ENCODE assay signal across 11 cellular contexts in the genomic region with DNA sequence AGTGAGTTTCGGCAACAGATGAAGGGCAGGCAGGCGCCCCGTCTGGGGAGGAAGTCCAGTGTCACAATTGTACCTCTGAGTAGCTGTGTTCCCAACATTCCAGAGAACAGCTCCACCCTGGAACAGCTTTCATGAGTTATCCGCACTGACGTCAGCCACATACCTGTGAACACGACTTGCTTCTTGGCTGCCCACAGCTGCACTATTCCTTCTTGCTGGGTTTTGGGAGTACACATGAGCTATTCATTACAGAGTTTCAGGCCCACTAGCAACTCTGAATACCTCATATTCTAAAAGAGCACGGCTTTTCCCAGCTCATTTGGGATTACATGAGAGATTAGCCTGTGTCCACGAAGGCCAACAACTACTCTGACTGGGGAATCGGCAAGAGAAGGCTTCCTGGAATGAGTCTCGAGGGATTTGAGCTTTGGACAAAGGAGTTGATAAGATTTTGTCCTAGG. TPM values are rescaled to one million over a fixed set of nuclear protein-coding genes. Genes with fewer than 3 reads are reported as not detected.
DNase-seq lines count a peak whose midpoint lies in the region; ATAC-seq and TF ChIP-seq lines count a peak whose summit lies in the region.
"Had no signal": no experiment of that assay in that cellular context is flagged by ENCODE, and none has a peak within 500 bp of the region (broad histone marks: within the 10 kb centered on the region; RNA-seq: fewer than 3 reads in every experiment).

No MANE protein-coding gene starts in this region.

- POLR2A ChIA-PET in Caco-2 (lab: Charles Lee) = interaction anchor here (0.5 to 2.2 kb wide), 16 partner anchors 9 to 154 kb away, joined by 3 to 46 read pairs (median 5); a partner anchor contains a TSS

- BruUV-seq in Caco-2 (replicated peaks; lab: Mats Ljungman, UMichigan) = no TSS peak

- H3K27ac Mint-ChIP-seq in Caco-2 (ENCODE audit: unreplicated experiment) = peak overlapping the region; percentile 99
- H3K27ac Mint-ChIP-seq in T-helper 17 cell = peak overlapping the region; percentile 4
- peak overlapping the region; percentile 29 for H3K27ac Mint-ChIP-seq in nephron progenitor cell
- no peak overlapping the region for H3K27ac Mint-ChIP-seq in natural killer cell
- H3K27ac Mint-ChIP-seq: activated naive CD8-positive, alpha-beta T cell treated with anti-CD3 and anti-CD28 coated beads, Interleukin-2, amount 10 ng/mL, durations not matched to agents 7 days and 5 days had no signal

- DNase-seq in Caco-2 = peak; percentile 87 to 93
- DNase-seq in T-helper 17 cell = no peak
- DNase-seq in fibroblast of villous mesenchyme (ENCODE audit: low read depth) = peak; percentile 34
- DNase-seq in nephron progenitor cell = no peak
- DNase-seq in natural killer cell = no peak
- no peak for DNase-seq in globus pallidus (ENCODE audit: low spot score)
- DNase-seq: activated naive CD8-positive, alpha-beta T cell treated with anti-CD3 and anti-CD28 coated beads, Interleukin-2, amount 10 ng/mL, durations not matched to agents 7 days and 5 days; DMS79 treated with DMSO at 0.1 percent for 48 hours; NCI-H2107 had no signal

- peaks cover 25% of the 10 kb centered on the region for H3K4me1 ChIP-seq in Caco-2

- H3K27me3 Mint-ChIP-seq in Caco-2 (ENCODE audit: insufficient read depth, unreplicated experiment) (no peaks in the 10 kb centered on the region), T-helper 17 cell (no peaks in the 10 kb centered on the region), nephron progenitor cell (ENCODE audit: low read depth, poor library complexity) (peaks cover 3% of the 10 kb centered on the region), natural killer cell (ENCODE audit: low read depth in 2 of 2) (no peaks in the 10 kb centered on the region)

- H3K36me3 ChIP-seq in Caco-2 (ENCODE audit: control insufficient read depth, insufficient read depth, low read length) = no peaks in the 10 kb centered on the region

- CTCF ChIA-PET in Caco-2 (lab: Charles Lee) = interaction anchor here (0.5 to 2.8 kb wide), 7 partner anchors 12 to 83 kb away, joined by 3 to 19 read pairs (median 5); a partner anchor contains a TSS

- no peak for ATAC-seq in T-helper 17 cell
- ATAC-seq in GM19467 (IDR thresholded peaks at IDR 0.05; ENCODE audit: unreplicated experiment) = no peak
- no peak for ATAC-seq in natural killer cell
- no peak for ATAC-seq in GM18498 (IDR thresholded peaks at IDR 0.05; ENCODE audit: unreplicated experiment)

- H3K36me3 Mint-ChIP-seq in Caco-2 (ENCODE audit: insufficient read depth, unreplicated experiment) (peaks cover 24% of the 10 kb centered on the region), T-helper 17 cell (ENCODE audit: low read depth) (peaks cover 2% of the 10 kb centered on the region), nephron progenitor cell (ENCODE audit: low read depth) (no peaks in the 10 kb centered on the region), natural killer cell (no peaks in the 10 kb centered on the region)
- H3K36me3 Mint-ChIP-seq: activated naive CD8-positive, alpha-beta T cell treated with anti-CD3 and anti-CD28 coated beads, Interleukin-2, amount 10 ng/mL, durations not matched to agents 7 days and 5 days had no signal

- no peaks in the 10 kb centered on the region for H3K27me3 ChIP-seq in Caco-2 (replicated peaks; ENCODE audit: control insufficient read depth, insufficient read depth, low read length)

- H3K4me3 ChIP-seq in Caco-2 (ENCODE audit: low read depth, low read length) (no peak overlapping the region), fibroblast of villous mesenchyme (ENCODE audit: low read depth, low read length) (no peak overlapping the region)

- H3K9me3 ChIP-seq in Caco-2 = no peaks in the 10 kb centered on the region
- no peaks in the 10 kb centered on the region for H3K9me3 ChIP-seq in T-helper 17 cell (ENCODE audit: control insufficient read depth, low read length, poor library complexity, severe bottlenecking)

- peak overlapping the region; percentile 73 for H3K4me3 Mint-ChIP-seq in Caco-2 (ENCODE audit: unreplicated experiment)
- no peak overlapping the region for H3K4me3 Mint-ChIP-seq in T-helper 17 cell
- H3K4me3 Mint-ChIP-seq in nephron progenitor cell = no peak overlapping the region
- no peak overlapping the region for H3K4me3 Mint-ChIP-seq in natural killer cell
- H3K4me3 Mint-ChIP-seq: activated naive CD8-positive, alpha-beta T cell treated with anti-CD3 and anti-CD28 coated beads, Interleukin-2, amount 10 ng/mL, durations not matched to agents 7 days and 5 days had no signal

- H3K4me1 Mint-ChIP-seq in Caco-2 (ENCODE audit: low read depth, unreplicated experiment) = peaks cover 25% of the 10 kb centered on the region
- H3K4me1 Mint-ChIP-seq in T-helper 17 cell = peaks cover 12% of the 10 kb centered on the region
- peaks cover 24% of the 10 kb centered on the region for H3K4me1 Mint-ChIP-seq in nephron progenitor cell
- H3K4me1 Mint-ChIP-seq in natural killer cell = peaks cover 7% of the 10 kb centered on the region in 2 donors

- intact Hi-C loops in Caco-2 (cut with micrococcal nuclease; ENCODE audit: unreplicated experiment) = loop anchor here (1.0 to 2.0 kb wide), 2 partner anchors 25 to 26 kb away; a partner anchor contains a TSS
- intact Hi-C loops in natural killer cell (cut with micrococcal nuclease) = no loop called here

- TF ChIP-seq CTCF in Caco-2 (IDR thresholded peaks at IDR 0.05; ENCODE audit: insufficient read depth in 1 of 2, low read depth in 1 of 2, low read length in 1 of 2, severe bottlenecking in 1 of 2, unreplicated experiment in 1 of 2) = no peak
- TF ChIP-seq CTCF in fibroblast of villous mesenchyme (IDR thresholded peaks at IDR 0.05; ENCODE audit: insufficient read depth, low read depth, low read length) = no peak
- TF ChIP-seq CTCF in nephron progenitor cell (IDR thresholded peaks at IDR 0.05) = no peak
- no peak for TF ChIP-seq CTCF in natural killer cell (IDR thresholded peaks at IDR 0.05)

- H3K9me3 Mint-ChIP-seq in Caco-2 (ENCODE audit: unreplicated experiment) (no peaks in the 10 kb centered on the region), nephron progenitor cell (no peaks in the 10 kb centered on the region), natural killer cell (no peaks in the 10 kb centered on the region)
- H3K9me3 Mint-ChIP-seq: activated naive CD8-positive, alpha-beta T cell treated with anti-CD3 and anti-CD28 coated beads, Interleukin-2, amount 10 ng/mL, durations not matched to agents 7 days and 5 days had no signal

RNA-seq across cellular contexts. Expression of a gene that starts 26.3 kb away (rescaled TPM):
- total RNA-seq in Caco-2 (2022) (81.8 and 90.8 TPM in 2 replicates), T-helper 17 cell (100 to 1,000 TPM; 154 to 176 TPM), fibroblast of villous mesenchyme (36.1 and 49.2 TPM in 2 replicates), natural killer cell (100 to 1,000 TPM; 119 to 140 (median 127) TPM)

RNA-seq across cellular contexts. Expression of a gene that starts 50.7 kb away (rescaled TPM):
- total RNA-seq in Caco-2 (2022) (21.1 and 24.8 TPM in 2 replicates), T-helper 17 cell (10 to 100 TPM; 26.5 to 27.3 TPM), fibroblast of villous mesenchyme (16.1 and 26.8 TPM in 2 replicates), natural killer cell (10 to 100 TPM; 17.6 to 21.9 (median 21.9) TPM)

RNA-seq across cellular contexts. Expression of a gene that starts 50.8 kb away (rescaled TPM):
- total RNA-seq in Caco-2 (2022) (25.5 and 27.5 TPM in 2 replicates), T-helper 17 cell (1 to 10 TPM; 2.7 to 2.8 TPM), fibroblast of villous mesenchyme (9.0 and 14.2 TPM in 2 replicates), natural killer cell (1 to 10 TPM; 4.5 to 5.4 (median 5.3) TPM)

RNA-seq across cellular contexts. Expression of a gene that starts 51.3 kb away (rescaled TPM):
- total RNA-seq in Caco-2 (2022) = 206 and 246 TPM in 2 replicates
- 10 to 100 TPM; 38.7 to 49.8 TPM for total RNA-seq in T-helper 17 cell
- total RNA-seq in fibroblast of villous mesenchyme = 120 and 198 TPM in 2 replicates
- 10 to 100 TPM; 10.8 to 35.7 (median 17.1) TPM for total RNA-seq in natural killer cell

Comparison
In these comparisons a context has a peak if more than half of its experiments do, and no peak if none do; other contexts are left out.
1. DNase-seq: peak in Caco-2 (2 of 2) and fibroblast of villous mesenchyme (single experiment); none in T-helper 17 cell (0 of 3), nephron progenitor cell (single experiment), natural killer cell (single experiment) and globus pallidus (single experiment).
2. H3K27ac Mint-ChIP-seq: peak in Caco-2 (single experiment), T-helper 17 cell (single experiment) and nephron progenitor cell (single experiment); none in natural killer cell (0 of 2).